14 cellular contexts compared by ENCODE assay signal in the genomic region with DNA sequence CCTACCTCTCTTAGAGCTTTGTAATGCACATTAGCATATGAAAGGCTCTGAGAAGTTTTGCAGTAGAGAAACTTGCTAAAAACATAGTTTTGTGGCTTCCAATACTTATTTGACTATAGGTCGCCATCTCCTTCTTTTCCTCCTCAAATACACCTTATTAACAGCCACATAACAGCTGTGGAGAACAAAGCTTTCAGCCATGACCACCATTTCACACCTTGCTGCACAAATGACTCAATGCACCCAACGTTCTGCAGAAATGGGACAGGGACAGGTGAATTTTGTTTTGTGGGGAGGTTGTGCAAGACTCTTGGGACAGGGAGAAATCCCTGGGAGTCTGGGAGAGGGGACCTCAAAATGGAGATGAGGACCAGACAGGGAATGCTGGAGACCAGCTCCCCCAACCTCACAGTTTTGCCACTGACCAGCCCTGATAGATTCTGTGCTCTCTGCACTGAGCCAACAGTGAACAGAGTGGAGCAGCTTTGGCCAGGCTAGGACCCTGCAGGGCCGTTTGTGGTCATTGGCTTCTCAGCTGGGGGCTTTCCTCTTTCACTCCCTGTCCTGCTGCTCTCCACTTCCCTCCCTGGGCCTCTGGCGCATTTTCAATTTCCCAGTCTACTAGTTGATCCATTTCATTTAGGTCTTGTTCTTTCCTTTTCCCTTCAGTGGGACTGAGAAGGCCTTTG. TPM values are rescaled to one million over a fixed set of nuclear protein-coding genes. Genes with fewer than 3 reads are reported as not detected.
DNase-seq lines count a peak whose midpoint lies in the region; ATAC-seq and TF ChIP-seq lines count a peak whose summit lies in the region.
"Had no signal": no experiment of that assay in that cellular context is flagged by ENCODE, and none has a peak within 500 bp of the region (broad histone marks: within the 10 kb centered on the region; RNA-seq: fewer than 3 reads in every experiment).

No MANE protein-coding gene starts in this region.

- WGBS in smooth muscle cell (ENCODE audit: low lambda C conversion rate): 50% methylated on average over 4 of the region's 4 CpGs
- WGBS in transverse colon (ENCODE audit: low coverage in 1 of 2), 2 donors: 56 to 81% methylated on average over 2 to 4 of the region's 4 CpGs

- no peaks in the 10 kb centered on the region for H4K20me1 ChIP-seq in smooth muscle cell (ENCODE audit: low read depth)

- in situ Hi-C loops in transverse colon (cut with MboI; ENCODE audit: low pct_ligation_motif_present in 1 of 4, low pct_unique_long_range_greater_than_20kb in 1 of 4, low sequenced_read_pairs in 3 of 4): no loop called here

- H3K36me3 ChIP-seq in smooth muscle cell (ENCODE audit: low read depth): no peaks in the 10 kb centered on the region
- H3K36me3 ChIP-seq in transverse colon: no peaks in the 10 kb centered on the region
- H3K36me3 ChIP-seq: vagina had no signal

- H3K27me3 Mint-ChIP-seq in effector memory CD8-positive, alpha-beta T cell: no peaks in the 10 kb centered on the region

- H3K36me3 Mint-ChIP-seq in effector memory CD8-positive, alpha-beta T cell (ENCODE audit: insufficient read depth): peaks cover 3% of the 10 kb centered on the region
- H3K36me3 Mint-ChIP-seq: activated naive CD8-positive, alpha-beta T cell treated with anti-CD3 and anti-CD28 coated beads, Interleukin-2, amount 10 ng/mL, durations not matched to agents 7 days and 5 days had no signal

- no peak overlapping the region for H3K27ac Mint-ChIP-seq in effector memory CD8-positive, alpha-beta T cell
- H3K27ac Mint-ChIP-seq: activated naive CD8-positive, alpha-beta T cell treated with anti-CD3 and anti-CD28 coated beads, Interleukin-2, amount 10 ng/mL, durations not matched to agents 7 days and 5 days; nephron progenitor cell had no signal

- H3K27ac ChIP-seq in smooth muscle cell (ENCODE audit: low read depth): no peak overlapping the region
- no peak overlapping the region for H3K27ac ChIP-seq in transverse colon
- H3K27ac ChIP-seq: vagina had no signal

- H3K9ac ChIP-seq in smooth muscle cell (ENCODE audit: low read depth): no peak overlapping the region

- intact Hi-C loops in transverse colon (cut with DNase I; ENCODE audit: low total_unique reads): no loop called here

- TF ChIP-seq CTCF in smooth muscle cell (IDR thresholded peaks at IDR 0.05; ENCODE audit: borderline replicate concordance, insufficient read depth, poor library complexity, severe bottlenecking) (no peak), transverse colon (IDR thresholded peaks at IDR 0.05) (no peak)

- H3F3A ChIP-seq in smooth muscle cell (ENCODE audit: low read depth): no peaks in the 10 kb centered on the region

- H3K4me2 ChIP-seq in smooth muscle cell: no peak overlapping the region

- ATAC-seq in GM18909 (IDR thresholded peaks at IDR 0.05; ENCODE audit: poor library complexity, unreplicated experiment): peak; percentile 83
- peak; percentile 58 for ATAC-seq in GM21526 (IDR thresholded peaks at IDR 0.05; ENCODE audit: low FRiP score, unreplicated experiment)
- ATAC-seq in HG03064 (IDR thresholded peaks at IDR 0.05; ENCODE audit: low read depth, unreplicated experiment): peak; percentile 85
- peak; percentile 43 for ATAC-seq in effector memory CD8-positive, alpha-beta T cell (replicated peaks)

- no peak overlapping the region for H2AFZ ChIP-seq in smooth muscle cell (ENCODE audit: low read depth)

- H3K4me3 ChIP-seq in smooth muscle cell (no peak overlapping the region), transverse colon (no peak overlapping the region)
- H3K4me3 ChIP-seq: vagina had no signal

- no peaks in the 10 kb centered on the region for H3K27me3 ChIP-seq in smooth muscle cell (ENCODE audit: low read depth)
- H3K27me3 ChIP-seq in transverse colon: no peaks in the 10 kb centered on the region
- H3K27me3 ChIP-seq: vagina had no signal

- TF ChIP-seq POLR2A in transverse colon (IDR thresholded peaks at IDR 0.05): no peak

- TF ChIP-seq EP300 in transverse colon (IDR thresholded peaks at IDR 0.05; ENCODE audit: low read depth): no peak

- H3K4me1 Mint-ChIP-seq in effector memory CD8-positive, alpha-beta T cell (ENCODE audit: low read depth in 2 of 2): peaks cover 5 to 10% of the 10 kb centered on the region in 2 donors
- H3K4me1 Mint-ChIP-seq: activated naive CD8-positive, alpha-beta T cell treated with anti-CD3 and anti-CD28 coated beads, Interleukin-2, amount 10 ng/mL, durations not matched to agents 7 days and 5 days; nephron progenitor cell had no signal

- H3K9me3 ChIP-seq in smooth muscle cell (replicated peaks; ENCODE audit: low read depth) (no peaks in the 10 kb centered on the region), transverse colon (no peaks in the 10 kb centered on the region)
- H3K9me3 ChIP-seq: vagina had no signal

- no peaks in the 10 kb centered on the region for H3K79me2 ChIP-seq in smooth muscle cell (ENCODE audit: low read depth)

- DNase-seq in effector memory CD8-positive, alpha-beta T cell: no peak
- DNase-seq in smooth muscle cell (lab: John Stamatoyannopoulos, UW; ENCODE audit: unreplicated experiment): no peak
- no peak for DNase-seq in NCI-H345 treated with DMSO at 0.1 percent for 48 hours (lab: John Stamatoyannopoulos, UW; ENCODE audit: unreplicated experiment)
- DNase-seq in transverse colon: no peak
- DNase-seq: activated CD4-positive, alpha-beta T cell treated with anti-CD3 and anti-CD28 coated beads, Interleukin-2, amount 50 U/mL, for 1 hour; activated naive CD8-positive, alpha-beta T cell treated with anti-CD3 and anti-CD28 coated beads, Interleukin-2, amount 10 ng/mL, durations not matched to agents 7 days and 5 days; kidney; NCI-H146; nephron progenitor cell had no signal

- H3K4me1 ChIP-seq in smooth muscle cell (ENCODE audit: low read depth) (no peaks in the 10 kb centered on the region), transverse colon (no peaks in the 10 kb centered on the region)
- H3K4me1 ChIP-seq: vagina had no signal

- H3K4me3 Mint-ChIP-seq in effector memory CD8-positive, alpha-beta T cell: no peak overlapping the region
- H3K4me3 Mint-ChIP-seq: activated naive CD8-positive, alpha-beta T cell treated with anti-CD3 and anti-CD28 coated beads, Interleukin-2, amount 10 ng/mL, durations not matched to agents 7 days and 5 days; nephron progenitor cell had no signal

- H3K9me3 Mint-ChIP-seq in effector memory CD8-positive, alpha-beta T cell: no peaks in the 10 kb centered on the region
- H3K9me3 Mint-ChIP-seq: activated naive CD8-positive, alpha-beta T cell treated with anti-CD3 and anti-CD28 coated beads, Interleukin-2, amount 10 ng/mL, durations not matched to agents 7 days and 5 days had no signal

RNA-seq across cellular contexts. Expression of gene FRMPD3, which starts 16.6 kb away (rescaled TPM):
- total RNA-seq in smooth muscle cell: not detected in 2 replicates
- polyA plus RNA-seq in smooth muscle cell: not detected in 2 replicates
- total RNA-seq in transverse colon: under 1 TPM in 3 of 4 donors, not detected in 1; under 0.01 to 0.75 (median 0.16) TPM
- total RNA-seq: fibroblast of villous mesenchyme had no signal
